In the genomic region with DNA sequence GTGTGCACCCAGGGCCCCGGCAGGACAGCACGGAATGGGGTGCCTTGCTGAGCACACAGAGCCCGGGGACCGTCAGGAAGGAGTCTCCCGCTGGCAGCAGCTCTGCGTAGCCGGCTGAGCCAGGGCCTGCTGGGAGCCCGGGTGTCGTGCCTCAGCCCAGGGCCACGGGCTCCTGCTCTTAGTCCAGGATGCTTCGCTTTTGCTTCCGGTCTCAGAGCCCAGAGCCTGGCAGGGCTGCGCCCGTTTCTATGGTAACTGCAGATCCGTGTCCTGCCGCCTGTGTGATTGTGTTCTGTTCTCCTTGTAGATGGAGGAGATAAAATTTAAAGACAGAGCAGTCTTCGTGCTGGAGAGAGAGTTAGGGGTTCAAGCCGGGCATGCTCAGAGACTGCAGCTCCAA, we compare ENCODE assay signal across 22 cellular contexts. TPM values are rescaled to one million over a fixed set of nuclear protein-coding genes. Genes with fewer than 3 reads are reported as not detected.
DNase-seq lines count a peak whose midpoint lies in the region; ATAC-seq, FAIRE-seq and TF ChIP-seq lines count a peak whose summit lies in the region.
"Had no signal": no experiment of that assay in that cellular context is flagged by ENCODE, and none has a peak within 500 bp of the region (broad histone marks: within the 10 kb centered on the region; RNA-seq: fewer than 3 reads in every experiment).

No MANE protein-coding gene starts in this region.

- in situ Hi-C loops in HepG2 (cut with HindIII; ENCODE audit: extremely low pct_ligation_motif_present, low pct_unique_long_range_greater_than_20kb), result no loop called here

- H3K4me3 Mint-ChIP-seq in chondrocyte (ENCODE audit: unreplicated experiment), result no peak overlapping the region
- H3K4me3 Mint-ChIP-seq: IgD-negative memory B cell; naive thymus-derived CD4-positive, alpha-beta T cell had no signal

- H3K9ac ChIP-seq in HepG2 (ENCODE audit: insufficient read depth, low read depth, low read length), result no peak overlapping the region

- no peak for FAIRE-seq in HepG2 (lab: Jason Lieb, UNC)
- FAIRE-seq: H54 had no signal

- H3K27ac ChIP-seq in right lobe of liver (no peak overlapping the region), HepG2 (ENCODE audit: extremely low read length, insufficient read depth, low read length) (no peak overlapping the region)
- H3K27ac ChIP-seq: coronary artery, tibial nerve had no signal

- peaks cover 6% of the 10 kb centered on the region for H3K9me3 Mint-ChIP-seq in chondrocyte (ENCODE audit: low read depth)

- BruUV-seq in HepG2 (replicated peaks; lab: Mats Ljungman, UMichigan), result no TSS peak

- TF ChIP-seq POLR2A in right lobe of liver (IDR thresholded peaks at IDR 0.05) (no peak), HepG2 (IDR thresholded peaks at IDR 0.05; ENCODE audit: insufficient read depth in 1 of 2, low read depth in 2 of 2, low read length in 2 of 2) (no peak)

- H3K36me3 Mint-ChIP-seq in chondrocyte (ENCODE audit: low read depth), result peaks cover 3% of the 10 kb centered on the region
- H3K36me3 Mint-ChIP-seq: IgD-negative memory B cell had no signal

- TF ChIP-seq RAD21 in HepG2 (CRISPR knock-in tag; IDR thresholded peaks at IDR 0.05), result no peak

- H3K27me3 ChIP-seq in right lobe of liver (no peaks in the 10 kb centered on the region), HepG2 (ENCODE audit: control insufficient read depth in 1 of 2, insufficient read depth in 2 of 2, low read length in 2 of 2) (peaks cover 7 to 52% of the 10 kb centered on the region in 2 experiments; a peak in 4 of 5 replicates)
- H3K27me3 ChIP-seq: adrenal gland had no signal

- TF ChIP-seq CTCF in right lobe of liver (IDR thresholded peaks at IDR 0.05) (no peak), HepG2 (CRISPR knock-in tag; IDR thresholded peaks at IDR 0.05) (no peak), chondrocyte (IDR thresholded peaks at IDR 0.05) (no peak), GM10266 (IDR thresholded peaks at IDR 0.05; ENCODE audit: control insufficient read depth, insufficient read depth, low read depth, missing control alignments) (no peak)

- no peak for TF ChIP-seq EP300 in HepG2 (IDR thresholded peaks at IDR 0.05; ENCODE audit: low read depth in 2 of 2, low read length in 2 of 2)
- no peak for TF ChIP-seq EP300 in HepG2 (CRISPR knock-in tag; IDR thresholded peaks at IDR 0.05; ENCODE audit: borderline replicate concordance)

- ATAC-seq in right lobe of liver, result no peak
- ATAC-seq in HepG2, result no peak
- ATAC-seq in HG02870 (IDR thresholded peaks at IDR 0.05; ENCODE audit: unreplicated experiment), result no peak
- ATAC-seq: naive thymus-derived CD4-positive, alpha-beta T cell; right cardiac atrium had no signal

- intact Hi-C loops in right lobe of liver (cut with DNase I) (no loop called here), HepG2 (cut with micrococcal nuclease; ENCODE audit: unreplicated experiment) (no loop called here)

- POLR2A ChIA-PET in HepG2 (lab: Yijun Ruan, JAX), result no interaction called here

- no peaks in the 10 kb centered on the region for H4K20me1 ChIP-seq in HepG2 (ENCODE audit: insufficient read depth, low read length)

- DNase-seq in right lobe of liver, result peak in 2 of 3 donors; percentile 9 to 26
- no peak for DNase-seq in HepG2 (ENCODE audit: low spot score)
- DNase-seq in chondrocyte (ENCODE audit: low spot score), result peak; percentile 85
- peak; percentile 39 for DNase-seq in midbrain (lab: John Stamatoyannopoulos, UW)
- DNase-seq in COR-L47 (lab: John Stamatoyannopoulos, UW), result no peak
- DNase-seq in GM10266 (ENCODE audit: extremely low spot score), result no peak
- no peak for DNase-seq in HUDEP-2 (lab: John Stamatoyannopoulos, UW; ENCODE audit: unreplicated experiment in 76 of 76)
- DNase-seq: activated CD4-positive, alpha-beta T cell treated with anti-CD3 and anti-CD28 coated beads for 4 hours; activated T-cell treated with anti-CD3 and anti-CD28 coated beads, Interleukin-2, amount 50 U/mL, for 1 hour; kidney glomerular epithelial cell; naive thymus-derived CD4-positive, alpha-beta T cell; NCI-H1092 treated with DMSO at 0.1 percent for 48 hours; NCI-H226; SHP77; stimulated activated CD4-positive, alpha-beta T cell treated with anti-CD3 and anti-CD28 coated beads, Interleukin-2, amount 100 ng/mL, for 24 hours had no signal

- 20% methylated on average over 4 of the region's 18 CpGs for WGBS in right lobe of liver (ENCODE audit: insufficient coverage, low coverage, low lambda C conversion rate, missing lambda C conversion rate)
- 53% methylated on average over 6 of the region's 18 CpGs for WGBS in HepG2 (ENCODE audit: low lambda C conversion rate)

- no peaks in the 10 kb centered on the region for H3K79me2 ChIP-seq in HepG2 (ENCODE audit: insufficient read depth, low read length)

- no peak overlapping the region for H3K4me2 ChIP-seq in HepG2 (ENCODE audit: low read depth, low read length)

- H3K4me1 ChIP-seq in right lobe of liver (no peaks in the 10 kb centered on the region), HepG2 (ENCODE audit: insufficient read depth, low read length) (no peaks in the 10 kb centered on the region)
- H3K4me1 ChIP-seq: adrenal gland, tibial nerve had no signal

- no peak overlapping the region for H3K27ac Mint-ChIP-seq in chondrocyte (ENCODE audit: unreplicated experiment)
- H3K27ac Mint-ChIP-seq: IgD-negative memory B cell; naive thymus-derived CD4-positive, alpha-beta T cell had no signal

- no peak overlapping the region for H3K4me3 ChIP-seq in right lobe of liver
- no peak overlapping the region for H3K4me3 ChIP-seq in HepG2 (replicated peaks in 1 of 3; ENCODE audit: insufficient read depth in 1 of 3, low read depth in 2 of 3, low read length in 3 of 3)
- H3K4me3 ChIP-seq: adrenal gland, coronary artery, tibial nerve had no signal

- H3K4me1 Mint-ChIP-seq in chondrocyte (ENCODE audit: low read depth), result peaks cover 7% of the 10 kb centered on the region
- H3K4me1 Mint-ChIP-seq: IgD-negative memory B cell had no signal

- CTCF ChIA-PET in HepG2 (lab: Yijun Ruan, JAX; ENCODE audit: low intra/inter-chr PET ratio, low total read pairs), result no interaction called here

- H3K9me3 ChIP-seq in right lobe of liver, result no peaks in the 10 kb centered on the region
- H3K9me3 ChIP-seq in HepG2 (ENCODE audit: low read length), result no peaks in the 10 kb centered on the region
- H3K9me3 ChIP-seq: adrenal gland had no signal

- H3K27me3 Mint-ChIP-seq in chondrocyte (ENCODE audit: low read depth), result no peaks in the 10 kb centered on the region

- H2AFZ ChIP-seq in HepG2 (ENCODE audit: low read length), result no peak overlapping the region

- H3K36me3 ChIP-seq in right lobe of liver (no peaks in the 10 kb centered on the region), HepG2 (replicated peaks in 1 of 2; ENCODE audit: control insufficient read depth in 1 of 2, insufficient read depth in 2 of 2, low read length in 2 of 2) (no peaks in the 10 kb centered on the region)
- H3K36me3 ChIP-seq: adrenal gland had no signal

TF ChIP-seq in HepG2, 621 proteins besides CTCF, POLR2A, EP300 and RAD21 (continues in another document):
- TF ChIP-seq MAF1 (CRISPR knock-in tag; IDR thresholded peaks at IDR 0.05; ENCODE audit: borderline replicate concordance) (no peak), TEAD2 (CRISPR knock-in tag; IDR thresholded peaks at IDR 0.05) (no peak), ZFY (CRISPR knock-in tag; IDR thresholded peaks at IDR 0.05) (no peak), YEATS2 (CRISPR knock-in tag; IDR thresholded peaks at IDR 0.05; ENCODE audit: borderline replicate concordance) (no peak), TAF1 (CRISPR knock-in tag; IDR thresholded peaks at IDR 0.05) (no peak), RXRA (CRISPR knock-in tag; IDR thresholded peaks at IDR 0.05) (no peak), ZMAT3 (CRISPR knock-in tag; conservative IDR thresholded peaks at IDR 0.05) (no peak), ZFP90 (CRISPR knock-in tag; IDR thresholded peaks at IDR 0.05; ENCODE audit: borderline replicate concordance) (no peak), ZFP36 (IDR thresholded peaks at IDR 0.05; ENCODE audit: borderline replicate concordance, low read depth, low read length, partially characterized antibody) (no peak)
- TF ChIP-seq, protein P1, sequence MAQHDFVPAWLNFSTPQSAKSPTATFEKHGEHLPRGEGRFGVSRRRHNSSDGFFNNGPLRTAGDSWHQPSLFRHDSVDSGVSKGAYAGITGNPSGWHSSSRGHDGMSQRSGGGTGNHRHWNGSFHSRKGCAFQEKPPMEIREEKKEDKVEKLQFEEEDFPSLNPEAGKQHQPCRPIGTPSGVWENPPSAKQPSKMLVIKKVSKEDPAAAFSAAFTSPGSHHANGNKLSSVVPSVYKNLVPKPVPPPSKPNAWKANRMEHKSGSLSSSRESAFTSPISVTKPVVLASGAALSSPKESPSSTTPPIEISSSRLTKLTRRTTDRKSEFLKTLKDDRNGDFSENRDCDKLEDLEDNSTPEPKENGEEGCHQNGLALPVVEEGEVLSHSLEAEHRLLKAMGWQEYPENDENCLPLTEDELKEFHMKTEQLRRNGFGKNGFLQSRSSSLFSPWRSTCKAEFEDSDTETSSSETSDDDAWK (CRISPR knock-in tag; IDR thresholded peaks at IDR 0.05), result no peak

RNA-seq across cellular contexts. Expression of a gene that starts 53.7 kb away (rescaled TPM):
- total RNA-seq in right lobe of liver, result under 1 TPM in 3 of 6 experiments, not detected in 3; 0.24 to 0.31 (median 0.25) TPM
- total RNA-seq in HepG2 (2016; rRNA removed; fragmentation: Illumina TruSeq; extraction: Trizol), result 0.38 and 0.84 TPM in 2 replicates
- 0.30 and 0.53 TPM in 2 replicates for total RNA-seq in HepG2 (2016; cell fraction: cytosol; rRNA removed; fragmentation: Illumina TruSeq; extraction: Trizol; ENCODE audit: low read depth)
- 0.28 and 0.67 TPM in 2 replicates for total RNA-seq in HepG2 (2016; cell fraction: insoluble cytoplasmic fraction; rRNA removed; fragmentation: Illumina TruSeq; extraction: Trizol)
- 0.65 and 0.72 TPM in 2 replicates for total RNA-seq in HepG2 (2016; cell fraction: membrane; rRNA removed; fragmentation: Illumina TruSeq; extraction: Trizol)
- 0.25 and 0.85 TPM in 2 replicates for total RNA-seq in HepG2 (2016; cell fraction: nucleus; rRNA removed; fragmentation: Illumina TruSeq; extraction: Trizol)
- 1.2 and 2.1 TPM in 2 replicates for polyA plus RNA-seq in HepG2 (2011; rRNA removed)
- 0.87 and 0.98 TPM in 2 replicates for polyA plus RNA-seq in HepG2 (2011; cell fraction: cytosol; rRNA removed)
- 6.5 and 9.7 TPM in 2 replicates for polyA plus RNA-seq in HepG2 (2011; cell fraction: nucleus; rRNA removed)
- 0.76 and 1.7 TPM in 2 replicates for polyA plus RNA-seq in HepG2 (2012)
- 0.43 and 0.57 TPM in 2 replicates for polyA plus RNA-seq in HepG2 (2016; cell fraction: cytosol; fragmentation: Illumina TruSeq; extraction: Trizol; ENCODE audit: low read depth)
- 0.42 and 0.70 TPM in 2 replicates for polyA plus RNA-seq in HepG2 (2016; cell fraction: insoluble cytoplasmic fraction; fragmentation: Illumina TruSeq; extraction: Trizol; ENCODE audit: low read depth)
- 0.53 and 0.62 TPM in 2 replicates for polyA plus RNA-seq in HepG2 (2016; cell fraction: membrane; fragmentation: Illumina TruSeq; extraction: Trizol; ENCODE audit: low read depth)
- polyA plus RNA-seq in HepG2 (2016; cell fraction: nucleus; fragmentation: Illumina TruSeq; extraction: Trizol; ENCODE audit: insufficient read depth, low read depth), result 1.1 and 1.7 TPM in 2 replicates
- 0.07 and 2.3 TPM in 2 replicates for polyA minus RNA-seq in HepG2 (2011; rRNA and poly(A)+ RNA removed; ENCODE audit: low replicate concordance)
- polyA minus RNA-seq in HepG2 (2011; cell fraction: cytosol; rRNA and poly(A)+ RNA removed), result 1.1 and 1.6 TPM in 2 replicates
- 1.2 TPM in 2 replicates for polyA minus RNA-seq in HepG2 (2011; cell fraction: nucleus; rRNA and poly(A)+ RNA removed)
- 19.9 to 37.6 TPM (median 35.2 TPM) in 3 replicates for total RNA-seq in chondrocyte
- polyA plus RNA-seq: IgD-negative memory B cell had no signal

Comparison
In these comparisons a context has a peak if more than half of its experiments do, and no peak if none do; other contexts are left out.
1. DNase-seq: peak in right lobe of liver (2 of 3), chondrocyte (single experiment) and midbrain (single experiment); none in HepG2 (single experiment), COR-L47 (single experiment), GM10266 (single experiment) and HUDEP-2 (0 of 76).
2. RNA of a gene that starts 53.7 kb away (total RNA-seq): 19.9 to 37.6 TPM in chondrocyte; 0.25 to 0.85 TPM in HepG2 and 0.24 to 0.31 TPM in right lobe of liver; every median in the first group is over 10 times any median in the second.